17 cellular contexts compared by ENCODE assay signal in genomic region chr15:65917407-65917756, GRCh38. TPM values are rescaled to one million over a fixed set of nuclear protein-coding genes. Genes with fewer than 3 reads are reported as not detected.
A peak's percentile ranks its signal among the peaks of the same experiment; 100 is the strongest.
DNase-seq lines count a peak whose midpoint lies in the region; ATAC-seq, FAIRE-seq and TF ChIP-seq lines count a peak whose summit lies in the region.
"Had no signal": no experiment of that assay in that cellular context is flagged by ENCODE, and none has a peak within 500 bp of the region (broad histone marks: within the 10 kb centered on the region; RNA-seq: fewer than 3 reads in every experiment).

No MANE protein-coding gene starts in this region.

- no peaks in the 10 kb centered on the region for H3K79me2 ChIP-seq in osteoblast (ENCODE audit: insufficient read depth, low read length)

- H3K27ac ChIP-seq in RWPE2 (ENCODE audit: poor library complexity, severe bottlenecking) (no peak overlapping the region), osteoblast (ENCODE audit: low read depth, low read length) (no peak overlapping the region), pancreas (no peak overlapping the region)
- H3K27ac ChIP-seq: A549, brain microvascular endothelial cell, PC-9 had no signal

- no peak for FAIRE-seq in pancreas (lab: Jason Lieb, UNC)
- FAIRE-seq: A549 had no signal

- H3K9me3 ChIP-seq in RWPE2 (ENCODE audit: severe bottlenecking) (no peaks in the 10 kb centered on the region), osteoblast (ENCODE audit: low read depth, low read length) (no peaks in the 10 kb centered on the region), pancreas (no peaks in the 10 kb centered on the region)
- H3K9me3 ChIP-seq: A549 had no signal

- intact Hi-C loops in pancreas (cut with DNase I) = no loop called here

- H3K27ac Mint-ChIP-seq in activated CD8-positive, alpha-beta memory T cell treated with anti-CD3 and anti-CD28 coated beads, Interleukin-2, amount 10 ng/mL, durations not matched to agents 7 days and 5 days = no peak overlapping the region
- H3K27ac Mint-ChIP-seq: activated naive CD4-positive, alpha-beta T cell treated with anti-CD3 and anti-CD28 coated beads, Interleukin-2, amount 50 U/mL, for 72 hours; progenitor cell of endocrine pancreas had no signal

- peaks cover 33% of the 10 kb centered on the region for H3K4me1 Mint-ChIP-seq in activated CD8-positive, alpha-beta memory T cell treated with anti-CD3 and anti-CD28 coated beads, Interleukin-2, amount 10 ng/mL, durations not matched to agents 7 days and 5 days

- H3K36me3 Mint-ChIP-seq in activated CD8-positive, alpha-beta memory T cell treated with anti-CD3 and anti-CD28 coated beads, Interleukin-2, amount 10 ng/mL, durations not matched to agents 7 days and 5 days = no peaks in the 10 kb centered on the region
- H3K36me3 Mint-ChIP-seq: activated naive CD4-positive, alpha-beta T cell treated with anti-CD3 and anti-CD28 coated beads, Interleukin-2, amount 50 U/mL, for 72 hours; CD4-positive, CD25-positive, alpha-beta regulatory T cell had no signal

- no peak for DNase-seq in activated CD8-positive, alpha-beta memory T cell treated with anti-CD3 and anti-CD28 coated beads, Interleukin-2, amount 10 ng/mL, durations not matched to agents 7 days and 5 days
- DNase-seq in activated CD8-positive, alpha-beta memory T cell treated with anti-CD3 and anti-CD28 coated beads, Interleukin-2, amount 50 U/mL, for 4 hours = no peak
- DNase-seq in RWPE2 (ENCODE audit: low spot score) (peak; percentile 46), osteoblast (ENCODE audit: insufficient read length, low spot score, missing footprints) (no peak), pancreas (no peak)
- DNase-seq in stimulated activated CD4-positive, alpha-beta T cell treated with anti-CD3 and anti-CD28 coated beads, Interleukin-1b, Interleukin-23, amount 100 ng/mL, for 48 hours = no peak
- DNase-seq: CD4-positive, CD25-positive, alpha-beta regulatory T cell; DND-41; HCEC 1CT; PC-9 had no signal

- H3K4me1 ChIP-seq in RWPE2 (ENCODE audit: insufficient read depth, poor library complexity, severe bottlenecking) (no peaks in the 10 kb centered on the region), osteoblast (ENCODE audit: insufficient read depth, low read length) (peaks cover 36% of the 10 kb centered on the region), pancreas (peaks cover 0 to 21% (median 14%) of the 10 kb centered on the region in 3 donors)

- H2AFZ ChIP-seq in osteoblast (ENCODE audit: low read length) = no peak overlapping the region
- H2AFZ ChIP-seq: PC-9 had no signal

- H3K36me3 ChIP-seq in RWPE2 (ENCODE audit: low read depth) (no peaks in the 10 kb centered on the region), osteoblast (ENCODE audit: insufficient read depth, low read length) (no peaks in the 10 kb centered on the region), pancreas (no peaks in the 10 kb centered on the region)
- H3K36me3 ChIP-seq: brain microvascular endothelial cell had no signal

- H3K27me3 ChIP-seq in RWPE2 (ENCODE audit: insufficient read depth, poor library complexity, severe bottlenecking) = no peaks in the 10 kb centered on the region
- no peaks in the 10 kb centered on the region for H3K27me3 ChIP-seq in osteoblast (ENCODE audit: insufficient read depth, low read length)
- no peaks in the 10 kb centered on the region for H3K27me3 ChIP-seq in pancreas
- H3K27me3 ChIP-seq: brain microvascular endothelial cell, dorsolateral prefrontal cortex had no signal

- H3K4me3 Mint-ChIP-seq in activated CD8-positive, alpha-beta memory T cell treated with anti-CD3 and anti-CD28 coated beads, Interleukin-2, amount 10 ng/mL, durations not matched to agents 7 days and 5 days = no peak overlapping the region
- H3K4me3 Mint-ChIP-seq: CD4-positive, CD25-positive, alpha-beta regulatory T cell had no signal

- CTCF ChIA-PET in activated CD8-positive, alpha-beta memory T cell treated with anti-CD3 and anti-CD28 coated beads, Interleukin-2, amount 10 ng/mL, durations not matched to agents 7 days and 5 days (lab: Charles Lee) = no interaction called here

- H3K4me3 ChIP-seq in RWPE2 (ENCODE audit: severe bottlenecking) = no peak overlapping the region
- no peak overlapping the region for H3K4me3 ChIP-seq in osteoblast (ENCODE audit: insufficient read depth, low read length)
- H3K4me3 ChIP-seq in pancreas = no peak overlapping the region
- H3K4me3 ChIP-seq: A549, PC-9 had no signal

- H4K20me1 ChIP-seq in osteoblast (ENCODE audit: insufficient read depth, low read length) = peaks cover 31% of the 10 kb centered on the region

- no peak for TF ChIP-seq CTCF in RWPE2 (IDR thresholded peaks at IDR 0.05; ENCODE audit: poor library complexity, severe bottlenecking)
- TF ChIP-seq CTCF in osteoblast (IDR thresholded peaks at IDR 0.05; ENCODE audit: extremely low read depth, low read depth, low read length) = no peak
- TF ChIP-seq CTCF in pancreas (IDR thresholded peaks at IDR 0.05) = no peak

- no peaks in the 10 kb centered on the region for H3K27me3 Mint-ChIP-seq in activated CD8-positive, alpha-beta memory T cell treated with anti-CD3 and anti-CD28 coated beads, Interleukin-2, amount 10 ng/mL, durations not matched to agents 7 days and 5 days
- H3K27me3 Mint-ChIP-seq: CD4-positive, CD25-positive, alpha-beta regulatory T cell; progenitor cell of endocrine pancreas had no signal

- 75 to 78% methylated on average over 3 of the region's 3 CpGs for WGBS in pancreas, 2 donors

- peak; percentile 22 for ATAC-seq in activated CD8-positive, alpha-beta memory T cell treated with anti-CD3 and anti-CD28 coated beads, Interleukin-2, amount 10 ng/mL, durations not matched to agents 7 days and 5 days
- ATAC-seq in GM21825 (IDR thresholded peaks at IDR 0.05; ENCODE audit: unreplicated experiment) (peak; percentile 9), RWPE2 (ENCODE audit: low read depth) (no peak), GM18520 (IDR thresholded peaks at IDR 0.05; ENCODE audit: unreplicated experiment) (no peak), pancreas (no peak)

- H3K9me3 Mint-ChIP-seq in activated CD8-positive, alpha-beta memory T cell treated with anti-CD3 and anti-CD28 coated beads, Interleukin-2, amount 10 ng/mL, durations not matched to agents 7 days and 5 days (ENCODE audit: low read depth) = no peaks in the 10 kb centered on the region
- H3K9me3 Mint-ChIP-seq: activated naive CD4-positive, alpha-beta T cell treated with anti-CD3 and anti-CD28 coated beads, Interleukin-2, amount 50 U/mL, for 72 hours; CD4-positive, CD25-positive, alpha-beta regulatory T cell had no signal

- peak overlapping the region; percentile 82 for H3K4me2 ChIP-seq in osteoblast (ENCODE audit: insufficient read depth, low read length)
- H3K4me2 ChIP-seq: A549, PC-9 had no signal

RNA-seq across cellular contexts. Expression of gene RAB11A, which starts 48.1 kb away (rescaled TPM):
- 100 to 1,000 TPM; 139 to 183 TPM for total RNA-seq in activated CD8-positive, alpha-beta memory T cell treated with anti-CD3 and anti-CD28 coated beads, Interleukin-2, amount 10 ng/mL, durations not matched to agents 7 days and 5 days
- total RNA-seq in osteoblast (55.7 and 68.0 TPM in 2 replicates), pancreas (10 to 100 TPM; 46.3 to 98.4 (median 62.0) TPM)
- polyA plus RNA-seq in pancreas = 10 to 100 TPM; 19.8 to 92.0 TPM

Comparison
In these comparisons a context has a peak if more than half of its experiments do, and no peak if none do; other contexts are left out.
1. ATAC-seq: peak in activated CD8-positive, alpha-beta memory T cell treated with anti-CD3 and anti-CD28 coated beads, Interleukin-2, amount 10 ng/mL, durations not matched to agents 7 days and 5 days (single experiment) and GM21825 (single experiment); none in RWPE2 (single experiment), GM18520 (single experiment) and pancreas (0 of 4).